ENCODE assay signal across 13 cellular contexts in genomic region chr20:17637413-17637780, GRCh38.
"Had no signal": no experiment of that assay in that cellular context is flagged by ENCODE, and none has a peak within 500 bp of the region (broad histone marks: within the 10 kb centered on the region; RNA-seq: fewer than 3 reads in every experiment).

No MANE protein-coding gene starts in this region.

- H3K9me3 Mint-ChIP-seq: activated naive CD4-positive, alpha-beta T cell treated with anti-CD3 and anti-CD28 coated beads for 36 hours; naive B cell; stimulated activated memory B cell treated with anti-CD40 and anti-IgM and Interleukin-4, amounts not matched to agents 10 μg/mL and 1 μg/mL and 100 μg/mL, for 72 hours; T-helper 2 cell treated with Interferon-gamma antibody and Interleukin-4, amounts not matched to agents 5 μg/mL and 100 μg/mL, for 36 hours had no signal

- DNase-seq: activated CD4-positive, alpha-beta T cell treated with anti-CD3 and anti-CD28 coated beads, Interleukin-2, amount 50 U/mL, for 4 hours; activated CD4-positive, CD25-positive, alpha-beta regulatory T cell treated with anti-CD3 and anti-CD28 coated beads, Interleukin-2, amount 50 U/mL, for 72 hours; activated naive CD4-positive, alpha-beta T cell treated with anti-CD3 and anti-CD28 coated beads for 36 hours; activated T-cell treated with anti-CD3 and anti-CD28 coated beads for 4 hours; esophagus squamous epithelium; foreskin keratinocyte; mammary epithelial cell; naive B cell; stimulated activated CD4-positive, alpha-beta T cell treated with anti-CD3 and anti-CD28 coated beads, Interleukin-2, amount 100 ng/mL, for 48 hours had no signal

- H3K4me3 Mint-ChIP-seq: activated naive CD4-positive, alpha-beta T cell treated with anti-CD3 and anti-CD28 coated beads for 36 hours; naive B cell; stimulated activated memory B cell treated with anti-CD40 and anti-IgM and Interleukin-4, amounts not matched to agents 10 μg/mL and 1 μg/mL and 100 μg/mL, for 72 hours; T-helper 2 cell treated with Interferon-gamma antibody and Interleukin-4, amounts not matched to agents 5 μg/mL and 100 μg/mL, for 36 hours had no signal

- H3K27ac ChIP-seq: foreskin keratinocyte, neutrophil had no signal

- ATAC-seq: foreskin keratinocyte; stimulated activated memory B cell treated with anti-CD40 and anti-IgM and Interleukin-4, amounts not matched to agents 10 μg/mL and 1 μg/mL and 100 μg/mL, for 72 hours had no signal

- H3K4me1 ChIP-seq: foreskin keratinocyte had no signal

- H3K9me3 ChIP-seq: esophagus squamous epithelium, neutrophil, tibial nerve had no signal

- H3K27me3 ChIP-seq: esophagus squamous epithelium, foreskin keratinocyte, neutrophil, tibial nerve had no signal

- H3K4me3 ChIP-seq: esophagus squamous epithelium, tibial nerve had no signal

- H3K27ac Mint-ChIP-seq: activated naive CD4-positive, alpha-beta T cell treated with anti-CD3 and anti-CD28 coated beads for 36 hours; naive B cell; stimulated activated memory B cell treated with anti-CD40 and anti-IgM and Interleukin-4, amounts not matched to agents 10 μg/mL and 1 μg/mL and 100 μg/mL, for 72 hours; T-helper 2 cell treated with Interferon-gamma antibody and Interleukin-4, amounts not matched to agents 5 μg/mL and 100 μg/mL, for 36 hours had no signal

- H3K27me3 Mint-ChIP-seq: naive B cell; stimulated activated memory B cell treated with anti-CD40 and anti-IgM and Interleukin-4, amounts not matched to agents 10 μg/mL and 1 μg/mL and 100 μg/mL, for 72 hours had no signal
